ENCODE assay signal across 1 cellular context in genomic region chr1:194338241-194338948, GRCh38.
TF ChIP-seq lines count a peak whose summit lies in the region.

No MANE protein-coding gene starts in this region.

TF ChIP-seq in IMR-90, 13 proteins besides CTCF, POLR2A, EP300 and RAD21 (continued from another document):
- TF ChIP-seq ELK1 (IDR thresholded peaks at IDR 0.05; ENCODE audit: borderline replicate concordance, low read depth, low read length): no peak
- TF ChIP-seq CEBPB (IDR thresholded peaks at IDR 0.05; ENCODE audit: low read depth, low read length): no peak
- no peak for TF ChIP-seq BHLHE40 (IDR thresholded peaks at IDR 0.05; ENCODE audit: low read depth, low read length)
- no peak for TF ChIP-seq NFE2L2 (IDR thresholded peaks at IDR 0.05; ENCODE audit: low read depth, low read length)
